ENCODE assay signal across 17 cellular contexts in the genomic region with DNA sequence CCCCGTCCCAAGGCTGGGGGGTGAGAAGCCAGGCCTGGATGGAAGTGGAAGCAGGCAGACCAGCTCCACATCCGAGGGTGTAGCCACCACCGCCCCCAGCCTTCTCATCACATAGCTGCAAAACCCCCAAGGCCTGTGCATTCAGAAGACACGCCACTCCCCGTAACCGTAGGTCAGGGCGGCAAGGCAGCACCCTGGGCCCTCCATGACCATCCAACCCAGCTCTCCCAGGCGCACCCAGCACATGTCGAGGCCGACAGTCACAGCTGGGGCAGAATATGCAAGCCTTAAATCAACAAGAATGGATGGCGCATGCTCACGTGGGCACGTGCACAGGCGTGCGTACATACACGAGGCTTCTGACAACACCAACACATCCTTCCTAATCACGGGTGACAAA.
"Had no signal": no experiment of that assay in that cellular context is flagged by ENCODE, and none has a peak within 500 bp of the region (broad histone marks: within the 10 kb centered on the region; RNA-seq: fewer than 3 reads in every experiment).

No MANE protein-coding gene starts in this region.

- ATAC-seq: activated naive CD8-positive, alpha-beta T cell treated with anti-CD3 and anti-CD28 coated beads, Interleukin-2, amount 50 U/mL, for 24 hours; gastrocnemius medialis; heart right ventricle; natural killer cell; upper lobe of right lung had no signal

- FAIRE-seq: astrocyte had no signal

- H3K36me3 Mint-ChIP-seq: natural killer cell had no signal

- H3K27ac Mint-ChIP-seq: activated naive CD4-positive, alpha-beta T cell treated with anti-CD3 and anti-CD28 coated beads for 36 hours; activated naive CD8-positive, alpha-beta T cell treated with anti-CD3 and anti-CD28 coated beads, Interleukin-2, amount 50 U/mL, for 24 hours; activated T-helper 2 cell treated with anti-CD3 and anti-CD28 coated beads, Interferon-gamma antibody, Interleukin-2, Interleukin-4, amounts not matched to agents 10 μg/mL and 5 μg/mL and 100 μg/mL, durations not matched to agents 14 hours and 24 hours and 36 hours; natural killer cell had no signal

- H3K27me3 Mint-ChIP-seq: activated naive CD8-positive, alpha-beta T cell treated with anti-CD3 and anti-CD28 coated beads, Interleukin-2, amount 50 U/mL, for 24 hours had no signal

- H3K9me3 Mint-ChIP-seq: activated naive CD4-positive, alpha-beta T cell treated with anti-CD3 and anti-CD28 coated beads for 36 hours; activated naive CD8-positive, alpha-beta T cell treated with anti-CD3 and anti-CD28 coated beads, Interleukin-2, amount 50 U/mL, for 24 hours; activated T-helper 2 cell treated with anti-CD3 and anti-CD28 coated beads, Interferon-gamma antibody, Interleukin-2, Interleukin-4, amounts not matched to agents 10 μg/mL and 5 μg/mL and 100 μg/mL, durations not matched to agents 14 hours and 24 hours and 36 hours; natural killer cell had no signal

- H3K27ac ChIP-seq: gastrocnemius medialis, heart right ventricle, right lobe of liver, stomach, testis, upper lobe of right lung had no signal

- H3K4me3 Mint-ChIP-seq: activated naive CD4-positive, alpha-beta T cell treated with anti-CD3 and anti-CD28 coated beads for 36 hours; activated naive CD8-positive, alpha-beta T cell treated with anti-CD3 and anti-CD28 coated beads, Interleukin-2, amount 50 U/mL, for 24 hours; natural killer cell had no signal

- H3K27me3 ChIP-seq: heart right ventricle, right lobe of liver, stomach, testis, upper lobe of right lung had no signal

- H3K4me2 ChIP-seq: smooth muscle cell had no signal

- DNase-seq: activated CD4-positive, alpha-beta T cell treated with anti-CD3 and anti-CD28 coated beads for 1 hour; activated CD4-positive, alpha-beta T cell treated with anti-CD3 and anti-CD28 coated beads, Interleukin-2, amount 50 U/mL, for 4 hours; activated naive CD4-positive, alpha-beta T cell treated with anti-CD3 and anti-CD28 coated beads for 36 hours; activated naive CD8-positive, alpha-beta T cell treated with anti-CD3 and anti-CD28 coated beads, Interleukin-2, amount 50 U/mL, for 24 hours; erythroblast; gastrocnemius medialis; heart right ventricle; natural killer cell; occipital lobe; stomach; T-helper 9 cell; testis; upper lobe of right lung had no signal

- H3K4me3 ChIP-seq: gastrocnemius medialis, heart right ventricle, right lobe of liver, smooth muscle cell, stomach, testis, upper lobe of right lung had no signal

- H3K4me1 Mint-ChIP-seq: activated naive CD8-positive, alpha-beta T cell treated with anti-CD3 and anti-CD28 coated beads, Interleukin-2, amount 50 U/mL, for 24 hours; natural killer cell had no signal

- H3K36me3 ChIP-seq: gastrocnemius medialis had no signal

- H3K9me3 ChIP-seq: gastrocnemius medialis, heart right ventricle, right lobe of liver, stomach, testis, upper lobe of right lung had no signal
